In genomic region chr1:171985639-171986038, GRCh38 we compare ENCODE assay signal across 10 cellular contexts.
DNase-seq lines count a peak whose midpoint lies in the region; ATAC-seq, FAIRE-seq and TF ChIP-seq lines count a peak whose summit lies in the region.
"Had no signal": no experiment of that assay in that cellular context is flagged by ENCODE, and none has a peak within 500 bp of the region (broad histone marks: within the 10 kb centered on the region; RNA-seq: fewer than 3 reads in every experiment).

No MANE protein-coding gene starts in this region.

- H3K36me3 ChIP-seq in OCI-LY7 (ENCODE audit: insufficient read depth, low read length) = no peaks in the 10 kb centered on the region
- H3K36me3 ChIP-seq in endothelial cell of umbilical vein (ENCODE audit: control insufficient read depth in 2 of 2, extremely low read depth in 1 of 2, insufficient read depth in 2 of 2, low read length in 2 of 2) = no peaks in the 10 kb centered on the region

- H2AFZ ChIP-seq in OCI-LY7 (ENCODE audit: low read length) (no peak overlapping the region), endothelial cell of umbilical vein (ENCODE audit: low read depth, low read length) (no peak overlapping the region)

- H3K9me3 ChIP-seq in OCI-LY7 (ENCODE audit: low read length) (no peaks in the 10 kb centered on the region), endothelial cell of umbilical vein (replicated peaks; ENCODE audit: control insufficient read depth, insufficient read depth, low read length) (no peaks in the 10 kb centered on the region)

- BruUV-seq in OCI-LY7 (replicated peaks; lab: Mats Ljungman, UMichigan) (no TSS peak), endothelial cell of umbilical vein (replicated peaks; lab: Mats Ljungman, UMichigan) (no TSS peak)

- CTCF ChIA-PET in OCI-LY7 (lab: Charles Lee; ENCODE audit: unreplicated experiment) (interaction anchor here (1.0 to 1.9 kb wide), 3 partner anchors 9 to 341 kb away, joined by 3 to 12 read pairs (median 3); no protein-coding TSS in a partner anchor), endothelial cell of umbilical vein (lab: Charles Lee) (interaction anchor here (0.6 to 13.9 kb wide), 19 partner anchors 9 to 500 kb away, joined by 3 to 538 read pairs (median 6); partner anchors contain the start of genes DNM3, METTL13, PRRC2C and VAMP4)

- no peak for FAIRE-seq in endothelial cell of umbilical vein (lab: Jason Lieb, UNC)

- H3K4me3 Mint-ChIP-seq in naive thymus-derived CD8-positive, alpha-beta T cell = no peak overlapping the region
- H3K4me3 Mint-ChIP-seq: dendritic cell treated with granulocyte-macrophage colony-stimulating factor and Interleukin-4, amounts not matched to agents 40 ng/mL and 50 ng/mL, for 4 days had no signal

- POLR2A ChIA-PET in OCI-LY7 (lab: Charles Lee) (interaction anchor here (0.8 to 1.0 kb wide), 2 partner anchors 12 to 310 kb away, joined by 3 to 4 read pairs; no protein-coding TSS in a partner anchor), endothelial cell of umbilical vein (lab: Charles Lee) (no interaction called here)
- POLR2A ChIA-PET in naive thymus-derived CD8-positive, alpha-beta T cell (lab: Charles Lee) = no interaction called here

- no peaks in the 10 kb centered on the region for H3K27me3 ChIP-seq in endothelial cell of umbilical vein (ENCODE audit: control insufficient read depth in 2 of 2, insufficient read depth in 2 of 2, low read length in 2 of 2)

- H4K20me1 ChIP-seq in OCI-LY7 (ENCODE audit: insufficient read depth, low read length) (no peaks in the 10 kb centered on the region), endothelial cell of umbilical vein (replicated peaks; ENCODE audit: control insufficient read depth, extremely low read depth, insufficient read depth, low read length) (no peaks in the 10 kb centered on the region)

- dilution Hi-C loops in endothelial cell of umbilical vein (cut with MboI; ENCODE audit: extremely low pct_ligation_motif_present, low sequenced_read_pairs) = loop anchor here (25.0 kb wide), 2 partner anchors 198 to 348 kb away; partner anchors contain the start of gene METTL13

- no peak overlapping the region for H3K4me3 ChIP-seq in OCI-LY7 (ENCODE audit: low read depth, low read length, poor library complexity, severe bottlenecking)
- H3K4me3 ChIP-seq in endothelial cell of umbilical vein (replicated peaks in 1 of 3; ENCODE audit: insufficient read depth in 1 of 3, low read depth in 1 of 3, low read length in 3 of 3) = no peak overlapping the region

- peak overlapping the region in 1 of 10 donors; percentile 25 for H3K27ac Mint-ChIP-seq in naive thymus-derived CD8-positive, alpha-beta T cell
- H3K27ac Mint-ChIP-seq: dendritic cell treated with granulocyte-macrophage colony-stimulating factor and Interleukin-4, amounts not matched to agents 40 ng/mL and 50 ng/mL, for 4 days had no signal

- peaks cover 0 to 3% (median 2%) of the 10 kb centered on the region in 5 donors for H3K27me3 Mint-ChIP-seq in naive thymus-derived CD8-positive, alpha-beta T cell
- H3K27me3 Mint-ChIP-seq: dendritic cell treated with granulocyte-macrophage colony-stimulating factor and Interleukin-4, amounts not matched to agents 40 ng/mL and 50 ng/mL, for 4 days had no signal

- no peaks in the 10 kb centered on the region for H3K9me1 ChIP-seq in endothelial cell of umbilical vein (replicated peaks; ENCODE audit: control insufficient read depth, extremely low read depth, insufficient read depth, low read length)

- H3K79me2 ChIP-seq in OCI-LY7 (ENCODE audit: insufficient read depth, low read depth, low read length) (no peaks in the 10 kb centered on the region), endothelial cell of umbilical vein (ENCODE audit: control insufficient read depth, insufficient read depth, low read length) (no peaks in the 10 kb centered on the region)

- H3K9me3 Mint-ChIP-seq in naive thymus-derived CD8-positive, alpha-beta T cell = no peaks in the 10 kb centered on the region
- H3K9me3 Mint-ChIP-seq: dendritic cell treated with granulocyte-macrophage colony-stimulating factor and Interleukin-4, amounts not matched to agents 40 ng/mL and 50 ng/mL, for 4 days had no signal

- DNase-seq in Right ventricle myocardium inferior (ENCODE audit: missing footprints) (no peak), Right ventricle myocardium superior (no peak), OCI-LY7 (ENCODE audit: low spot score) (peak; percentile 3), endothelial cell of umbilical vein (ENCODE audit: low read depth, low spot score) (no peak), NCI-H146 treated with DMSO at 0.1 percent for 48 hours (lab: John Stamatoyannopoulos, UW; ENCODE audit: unreplicated experiment) (no peak)
- DNase-seq in naive thymus-derived CD8-positive, alpha-beta T cell = no peak
- DNase-seq: MV-4-11 had no signal

- intact Hi-C loops in Right ventricle myocardium inferior (cut with DNase I) = loop anchor here (1.0 to 2.0 kb wide), 2 partner anchors 184 to 341 kb away; no protein-coding TSS in a partner anchor
- intact Hi-C loops in Right ventricle myocardium superior (cut with DNase I) = loop anchor here (1.0 to 5.0 kb wide), 2 partner anchors 184 to 338 kb away; no protein-coding TSS in a partner anchor
- intact Hi-C loops in OCI-LY7 (cut with micrococcal nuclease; ENCODE audit: unreplicated experiment) = loop anchor here (1.0 kb wide), 2 partner anchors 184 to 340 kb away; no protein-coding TSS in a partner anchor
- intact Hi-C loops in endothelial cell of umbilical vein (cut with micrococcal nuclease) = loop anchor here (1.0 kb wide), 2 partner anchors 243 to 340 kb away; partner anchors contain the start of gene VAMP4

- no peaks in the 10 kb centered on the region for H3K36me3 Mint-ChIP-seq in naive thymus-derived CD8-positive, alpha-beta T cell

- H3K4me1 Mint-ChIP-seq in naive thymus-derived CD8-positive, alpha-beta T cell = peaks cover 0 to 5% (median 0%) of the 10 kb centered on the region in 4 donors

- peak; percentile 33; the same call in 1 of the 2 replicates for TF ChIP-seq CTCF in OCI-LY7 (conservative IDR thresholded peaks at IDR 0.05; ENCODE audit: low read length)
- peak; percentile 15 to 17 for TF ChIP-seq CTCF in endothelial cell of umbilical vein (IDR thresholded peaks at IDR 0.05; ENCODE audit: extremely low read depth in 1 of 2, insufficient read depth in 1 of 2, low read depth in 1 of 2, low read length in 2 of 2)

- no peaks in the 10 kb centered on the region for H3K4me1 ChIP-seq in OCI-LY7 (ENCODE audit: insufficient read depth, low read length, poor library complexity, severe bottlenecking)
- H3K4me1 ChIP-seq in endothelial cell of umbilical vein (ENCODE audit: control insufficient read depth, extremely low read depth, insufficient read depth, low read length) = no peaks in the 10 kb centered on the region

- H3K27ac ChIP-seq in OCI-LY7 (ENCODE audit: low read depth, low read length, poor library complexity, severe bottlenecking) (no peak overlapping the region), endothelial cell of umbilical vein (ENCODE audit: insufficient read depth, low read depth, low read length) (no peak overlapping the region), temporal lobe (ENCODE audit: low read depth, low read length) (peak overlapping the region; percentile 17)

- H3K9me2 ChIP-seq in OCI-LY7 (ENCODE audit: insufficient read depth, low read length) = no peaks in the 10 kb centered on the region

- TF ChIP-seq POLR2A in endothelial cell of umbilical vein (IDR thresholded peaks at IDR 0.05; ENCODE audit: low read depth, low read length) = no peak

- no peak overlapping the region for H3K9ac ChIP-seq in endothelial cell of umbilical vein (replicated peaks; ENCODE audit: extremely low read depth, insufficient read depth, low read length)

- ATAC-seq in Right ventricle myocardium inferior (peak; percentile 44), Right ventricle myocardium superior (ENCODE audit: poor library complexity) (no peak), HG03045 (IDR thresholded peaks at IDR 0.05; ENCODE audit: unreplicated experiment) (no peak)
- no peak for ATAC-seq in naive thymus-derived CD8-positive, alpha-beta T cell

- H3K4me2 ChIP-seq in OCI-LY7 (ENCODE audit: low read length) (no peak overlapping the region), endothelial cell of umbilical vein (ENCODE audit: insufficient read depth, low read length) (no peak overlapping the region)

TF ChIP-seq in endothelial cell of umbilical vein, 7 proteins besides CTCF, POLR2A, EP300 and RAD21:
- TF ChIP-seq POLR2AphosphoS5 (IDR thresholded peaks at IDR 0.05; ENCODE audit: insufficient read depth, low read depth, low read length) (no peak), FOS (IDR thresholded peaks at IDR 0.05; ENCODE audit: borderline replicate concordance, insufficient read depth, low read length) (no peak), MYC (IDR thresholded peaks at IDR 0.05; ENCODE audit: low read depth, low read length) (no peak), MAX (IDR thresholded peaks at IDR 0.05; ENCODE audit: insufficient read depth, insufficient read length) (no peak), GATA2 (IDR thresholded peaks at IDR 0.05; ENCODE audit: insufficient read depth, insufficient read length, low read depth, low read length) (no peak), JUN (IDR thresholded peaks at IDR 0.05; ENCODE audit: borderline replicate concordance, insufficient read depth, insufficient read length, low read depth) (no peak), EZH2 (IDR thresholded peaks at IDR 0.05; ENCODE audit: borderline replicate concordance, low read depth, low read length, severe bottlenecking) (no peak)
